ENCODE assay signal across 9 cellular contexts in genomic region chr3:160956785-160957184, GRCh38.
A peak's percentile ranks its signal among the peaks of the same experiment; 100 is the strongest.
DNase-seq lines count a peak whose midpoint lies in the region; ATAC-seq, FAIRE-seq and TF ChIP-seq lines count a peak whose summit lies in the region.
"Had no signal": no experiment of that assay in that cellular context is flagged by ENCODE, and none has a peak within 500 bp of the region (broad histone marks: within the 10 kb centered on the region; RNA-seq: fewer than 3 reads in every experiment).

No MANE protein-coding gene starts in this region.

- H3K36me3 Mint-ChIP-seq in CD14-positive monocyte = no peaks in the 10 kb centered on the region
- no peaks in the 10 kb centered on the region for H3K36me3 Mint-ChIP-seq in activated naive CD4-positive, alpha-beta T cell treated with anti-CD3 and anti-CD28 coated beads for 36 hours (ENCODE audit: low read depth)

- ATAC-seq in GM19351 (IDR thresholded peaks at IDR 0.05; ENCODE audit: unreplicated experiment) (peak; percentile 97), HG03575 (IDR thresholded peaks at IDR 0.05; ENCODE audit: extremely low read depth, insufficient number of reproducible peaks, low FRiP score, unreplicated experiment) (peak; percentile 53), GM21737 (IDR thresholded peaks at IDR 0.05; ENCODE audit: unreplicated experiment) (no peak)

- no peaks in the 10 kb centered on the region for H3K4me1 Mint-ChIP-seq in CD14-positive monocyte
- H3K4me1 Mint-ChIP-seq in activated naive CD4-positive, alpha-beta T cell treated with anti-CD3 and anti-CD28 coated beads for 36 hours (ENCODE audit: low read depth) = no peaks in the 10 kb centered on the region

- H3K4me3 Mint-ChIP-seq in CD14-positive monocyte = no peak overlapping the region
- no peak overlapping the region for H3K4me3 Mint-ChIP-seq in activated naive CD4-positive, alpha-beta T cell treated with anti-CD3 and anti-CD28 coated beads for 36 hours
- H3K4me3 Mint-ChIP-seq: stimulated activated naive CD8-positive, alpha-beta T cell treated with anti-CD3 and anti-CD28 coated beads, Interleukin-15, Interleukin-2, amounts not matched to agents 100 ng/mL and 50 ng/mL, for 24 hours had no signal

- H3K36me3 ChIP-seq in bronchial epithelial cell (ENCODE audit: control insufficient read depth, insufficient read depth, low read length) = no peaks in the 10 kb centered on the region

- FAIRE-seq in bronchial epithelial cell (lab: Jason Lieb, UNC) = no peak

- CTCF ChIA-PET in activated naive CD4-positive, alpha-beta T cell treated with anti-CD3 and anti-CD28 coated beads for 36 hours (lab: Charles Lee) = interaction anchor here (1.0 to 1.5 kb wide), 5 partner anchors 10 to 470 kb away, joined by 3 to 6 read pairs (median 3); no protein-coding TSS in a partner anchor

- no peaks in the 10 kb centered on the region for H3K27me3 Mint-ChIP-seq in CD14-positive monocyte (ENCODE audit: low read depth in 3 of 3)
- H3K27me3 Mint-ChIP-seq in activated naive CD4-positive, alpha-beta T cell treated with anti-CD3 and anti-CD28 coated beads for 36 hours (ENCODE audit: low read depth) = no peaks in the 10 kb centered on the region

- TF ChIP-seq CTCF in CD14-positive monocyte (IDR thresholded peaks at IDR 0.05) (peak; percentile 78), bronchial epithelial cell (IDR thresholded peaks at IDR 0.05; ENCODE audit: insufficient read depth, low read length, severe bottlenecking) (peak; percentile 35)

- H3K9me3 Mint-ChIP-seq in CD14-positive monocyte = no peaks in the 10 kb centered on the region
- H3K9me3 Mint-ChIP-seq in activated naive CD4-positive, alpha-beta T cell treated with anti-CD3 and anti-CD28 coated beads for 36 hours = no peaks in the 10 kb centered on the region
- H3K9me3 Mint-ChIP-seq: stimulated activated naive CD8-positive, alpha-beta T cell treated with anti-CD3 and anti-CD28 coated beads, Interleukin-15, Interleukin-2, amounts not matched to agents 100 ng/mL and 50 ng/mL, for 24 hours had no signal

- H3K4me3 ChIP-seq in bronchial epithelial cell (ENCODE audit: low read depth, low read length) = no peak overlapping the region

- no peak overlapping the region for H3K27ac Mint-ChIP-seq in CD14-positive monocyte
- no peak overlapping the region for H3K27ac Mint-ChIP-seq in activated naive CD4-positive, alpha-beta T cell treated with anti-CD3 and anti-CD28 coated beads for 36 hours
- H3K27ac Mint-ChIP-seq: stimulated activated naive CD8-positive, alpha-beta T cell treated with anti-CD3 and anti-CD28 coated beads, Interleukin-15, Interleukin-2, amounts not matched to agents 100 ng/mL and 50 ng/mL, for 24 hours had no signal

- DNase-seq in CD14-positive monocyte (ENCODE audit: low spot score) (no peak), bronchial epithelial cell (ENCODE audit: low read depth) (peak; percentile 47), stromal cell of bone marrow (ENCODE audit: low read depth) (peak; percentile 16), nucleus accumbens (lab: John Stamatoyannopoulos, UW) (no peak)
- no peak for DNase-seq in activated naive CD4-positive, alpha-beta T cell treated with anti-CD3 and anti-CD28 coated beads for 36 hours

- intact Hi-C loops in CD14-positive monocyte (cut with micrococcal nuclease) = loop anchor here in 1 of 2 donors (10.0 kb wide), 3 partner anchors 128 to 468 kb away; no protein-coding TSS in a partner anchor
- intact Hi-C loops in activated naive CD4-positive, alpha-beta T cell treated with anti-CD3 and anti-CD28 coated beads for 36 hours (cut with micrococcal nuclease) = loop anchor here (1.0 kb wide), 4 partner anchors 246 to 468 kb away; no protein-coding TSS in a partner anchor

- H3K27me3 ChIP-seq in bronchial epithelial cell (ENCODE audit: control insufficient read depth, insufficient read depth, low read length) = no peaks in the 10 kb centered on the region

Comparison
In these comparisons a context has a peak if more than half of its experiments do, and no peak if none do; other contexts are left out.
1. DNase-seq: peak in bronchial epithelial cell (single experiment) and stromal cell of bone marrow (single experiment); none in CD14-positive monocyte (single experiment), nucleus accumbens (0 of 56) and activated naive CD4-positive, alpha-beta T cell treated with anti-CD3 and anti-CD28 coated beads for 36 hours (single experiment).